Comparison of ENCODE assay signal across 37 cellular contexts in the genomic region with DNA sequence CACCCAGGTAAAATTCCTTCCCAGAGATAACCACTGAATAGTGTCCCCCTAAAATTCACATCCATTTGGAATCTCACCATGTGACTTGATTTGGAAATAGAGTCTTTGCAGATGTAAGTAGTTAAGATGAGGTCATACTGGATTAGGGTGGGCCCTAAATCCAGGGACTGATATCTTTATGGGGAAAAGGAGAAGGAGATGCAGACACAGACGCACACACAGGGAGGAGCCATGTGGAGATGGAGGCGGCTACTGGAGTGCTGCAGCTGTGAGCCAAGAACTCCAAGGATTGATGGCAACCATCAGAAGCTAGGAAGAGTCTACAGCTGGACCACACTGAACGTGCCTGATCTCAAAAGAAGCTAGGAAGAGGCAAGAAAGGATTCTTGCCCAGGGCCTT.
"Had no signal": no experiment of that assay in that cellular context is flagged by ENCODE, and none has a peak within 500 bp of the region (broad histone marks: within the 10 kb centered on the region; RNA-seq: fewer than 3 reads in every experiment).

No MANE protein-coding gene starts in this region.

- H3K9me3 ChIP-seq: MG63, Peyer's patch had no signal

- H3K36me3 ChIP-seq: brain microvascular endothelial cell, MG63, Peyer's patch, WERI-Rb-1 had no signal

- H3K4me1 ChIP-seq: Peyer's patch had no signal

- DNase-seq: activated CD4-positive, alpha-beta memory T cell treated with anti-CD3 and anti-CD28 coated beads, Interleukin-2, amount 10 ng/mL, durations not matched to agents 7 days and 5 days; activated CD4-positive, alpha-beta T cell treated with anti-CD3 and anti-CD28 coated beads for 1 hour; activated CD4-positive, alpha-beta T cell treated with anti-CD3 and anti-CD28 coated beads for 48 hours; activated CD4-positive, CD25-positive, alpha-beta regulatory T cell; activated CD8-positive, alpha-beta memory T cell treated with anti-CD3 and anti-CD28 coated beads for 24 hours; activated CD8-positive, alpha-beta memory T cell treated with anti-CD3 and anti-CD28 coated beads, Interleukin-2, amount 10 ng/mL, durations not matched to agents 7 days and 5 days; activated CD8-positive, alpha-beta memory T cell treated with anti-CD3 and anti-CD28 coated beads, Interleukin-2, amount 50 U/mL, for 48 hours; activated effector memory CD4-positive, alpha-beta T cell treated with Interleukin-2 at 50 U/mL for 16 hours; activated naive CD4-positive, alpha-beta T cell treated with anti-CD3 and anti-CD28 coated beads, Interleukin-2, amount 10 ng/mL, durations not matched to agents 7 days and 5 days; activated naive CD8-positive, alpha-beta T cell treated with anti-CD3 and anti-CD28 coated beads, Interleukin-2, amount 50 U/mL, for 24 hours; activated T-cell treated with anti-CD3 and anti-CD28 coated beads, Interleukin-2, amount 50 U/mL, for 48 hours; amniotic stem cell; aorta; brain microvascular endothelial cell; Kasumi-1; KBM-7; MG63; NCI-H1048; NCI-H1105 treated with DMSO at 0.1 percent for 48 hours; NCI-H1436 treated with DMSO at 0.1 percent for 48 hours; NCI-H1694 treated with DMSO at 0.1 percent for 48 hours; NCI-H2029; NCI-H345; NCI-H524 treated with DMSO at 0.1 percent for 48 hours; NCI-H748 treated with DMSO at 0.1 percent for 48 hours; NK-92 treated with Interleukin-12 subunit alpha and Interleukin-12 subunit beta, amount 100 ng/mL, for 24 hours; PC-3; Peyer's patch; SIG-M5; SW 1271; T-helper 1 cell; T-helper 2 cell; T-helper 9 cell; WERI-Rb-1 had no signal

- H3K27ac ChIP-seq: brain microvascular endothelial cell, Peyer's patch, RWPE1, WERI-Rb-1 had no signal

- H3K36me3 Mint-ChIP-seq: activated CD8-positive, alpha-beta memory T cell treated with anti-CD3 and anti-CD28 coated beads, Interleukin-2, amount 10 ng/mL, durations not matched to agents 7 days and 5 days; activated naive CD4-positive, alpha-beta T cell treated with anti-CD3 and anti-CD28 coated beads, Interleukin-2, amount 10 ng/mL, durations not matched to agents 7 days and 5 days; activated naive CD8-positive, alpha-beta T cell had no signal

- H3K27me3 Mint-ChIP-seq: activated CD8-positive, alpha-beta memory T cell treated with anti-CD3 and anti-CD28 coated beads, Interleukin-2, amount 10 ng/mL, durations not matched to agents 7 days and 5 days; activated naive CD8-positive, alpha-beta T cell; activated naive CD8-positive, alpha-beta T cell treated with anti-CD3 and anti-CD28 coated beads, Interleukin-2, amount 50 U/mL, for 24 hours had no signal

- H3K9me3 Mint-ChIP-seq: activated CD4-positive, alpha-beta memory T cell treated with anti-CD3 and anti-CD28 coated beads, Interleukin-2, amount 10 ng/mL, durations not matched to agents 7 days and 5 days; activated naive CD4-positive, alpha-beta T cell treated with anti-CD3 and anti-CD28 coated beads, Interleukin-2, amount 10 ng/mL, durations not matched to agents 7 days and 5 days; activated naive CD8-positive, alpha-beta T cell treated with anti-CD3 and anti-CD28 coated beads, Interleukin-2, amount 50 U/mL, for 24 hours had no signal

- H3K4me3 Mint-ChIP-seq: activated CD4-positive, alpha-beta memory T cell treated with anti-CD3 and anti-CD28 coated beads, Interleukin-2, amount 10 ng/mL, durations not matched to agents 7 days and 5 days; activated CD8-positive, alpha-beta memory T cell treated with anti-CD3 and anti-CD28 coated beads, Interleukin-2, amount 10 ng/mL, durations not matched to agents 7 days and 5 days; activated naive CD4-positive, alpha-beta T cell treated with anti-CD3 and anti-CD28 coated beads, Interleukin-2, amount 10 ng/mL, durations not matched to agents 7 days and 5 days; activated naive CD8-positive, alpha-beta T cell; activated naive CD8-positive, alpha-beta T cell treated with anti-CD3 and anti-CD28 coated beads, Interleukin-2, amount 50 U/mL, for 24 hours had no signal

- H3K4me3 ChIP-seq: MG63, Peyer's patch had no signal

- ATAC-seq: activated CD8-positive, alpha-beta memory T cell treated with anti-CD3 and anti-CD28 coated beads, Interleukin-2, amount 10 ng/mL, durations not matched to agents 7 days and 5 days; activated naive CD8-positive, alpha-beta T cell treated with anti-CD3 and anti-CD28 coated beads, Interleukin-2, amount 50 U/mL, for 24 hours; PC-3; Right ventricle myocardium inferior had no signal

- H3K27ac Mint-ChIP-seq: activated CD4-positive, alpha-beta memory T cell treated with anti-CD3 and anti-CD28 coated beads, Interleukin-2, amount 10 ng/mL, durations not matched to agents 7 days and 5 days; activated CD8-positive, alpha-beta memory T cell treated with anti-CD3 and anti-CD28 coated beads, Interleukin-2, amount 10 ng/mL, durations not matched to agents 7 days and 5 days; activated naive CD4-positive, alpha-beta T cell treated with anti-CD3 and anti-CD28 coated beads, Interleukin-2, amount 10 ng/mL, durations not matched to agents 7 days and 5 days; activated naive CD8-positive, alpha-beta T cell; activated naive CD8-positive, alpha-beta T cell treated with anti-CD3 and anti-CD28 coated beads, Interleukin-2, amount 50 U/mL, for 24 hours had no signal

- H3K4me1 Mint-ChIP-seq: activated CD4-positive, alpha-beta memory T cell treated with anti-CD3 and anti-CD28 coated beads, Interleukin-2, amount 10 ng/mL, durations not matched to agents 7 days and 5 days; activated CD8-positive, alpha-beta memory T cell treated with anti-CD3 and anti-CD28 coated beads, Interleukin-2, amount 10 ng/mL, durations not matched to agents 7 days and 5 days; activated naive CD4-positive, alpha-beta T cell treated with anti-CD3 and anti-CD28 coated beads, Interleukin-2, amount 10 ng/mL, durations not matched to agents 7 days and 5 days; activated naive CD8-positive, alpha-beta T cell treated with anti-CD3 and anti-CD28 coated beads, Interleukin-2, amount 50 U/mL, for 24 hours had no signal

- H3K27me3 ChIP-seq: brain microvascular endothelial cell, MG63, Peyer's patch had no signal
